29 cellular contexts compared by ENCODE assay signal in genomic region chr5:167812871-167813270, GRCh38.
"Had no signal": no experiment of that assay in that cellular context is flagged by ENCODE, and none has a peak within 500 bp of the region (broad histone marks: within the 10 kb centered on the region; RNA-seq: fewer than 3 reads in every experiment).

No MANE protein-coding gene starts in this region.

- H3K4me1 Mint-ChIP-seq: activated T-helper 17 cell treated with anti-CD3 and anti-CD28 coated beads, Interleukin-2, amount 50 U/mL, for 72 hours; IgD-negative memory B cell had no signal

- H3K36me3 Mint-ChIP-seq: activated naive CD8-positive, alpha-beta T cell; IgD-negative memory B cell had no signal

- ATAC-seq: activated CD4-positive, CD25-positive, alpha-beta regulatory T cell treated with anti-CD3 and anti-CD28 coated beads, Interleukin-2, amount 50 U/mL, for 24 hours; activated T-helper 17 cell treated with anti-CD3 and anti-CD28 coated beads, Interleukin-2, amount 50 U/mL, for 72 hours had no signal

- H3K36me3 ChIP-seq: MG63, Peyer's patch, SJCRH30 had no signal

- H3K4me2 ChIP-seq: SK-N-SH had no signal

- H3K9me3 Mint-ChIP-seq: activated naive CD4-positive, alpha-beta T cell treated with anti-CD3 and anti-CD28 coated beads for 36 hours; activated T-helper 17 cell treated with anti-CD3 and anti-CD28 coated beads, Interleukin-2, amount 50 U/mL, for 72 hours had no signal

- H3K27me3 Mint-ChIP-seq: activated T-helper 17 cell treated with anti-CD3 and anti-CD28 coated beads, Interleukin-2, amount 50 U/mL, for 72 hours; IgD-negative memory B cell had no signal

- H3K9ac ChIP-seq: SK-N-SH had no signal

- DNase-seq: activated CD4-positive, alpha-beta T cell treated with anti-CD3 and anti-CD28 coated beads for 4 hours; activated CD4-positive, alpha-beta T cell treated with anti-CD3 and anti-CD28 coated beads, Interleukin-2, amount 50 U/mL, for 4 hours; activated gamma-delta T cell; activated naive CD4-positive, alpha-beta T cell treated with anti-CD3 and anti-CD28 coated beads for 36 hours; activated T-cell treated with anti-CD3 and anti-CD28 coated beads, Interleukin-2, amount 50 U/mL, for 48 hours; amygdala; central memory CD4-positive, alpha-beta T cell; KG1; MG63; MV-4-11; NCI-H1092 treated with DMSO at 0.1 percent for 48 hours; NCI-H1436; NCI-H1694 treated with DMSO at 0.1 percent for 48 hours; NCI-H2029 treated with DMSO at 0.1 percent for 48 hours; NCI-H510A treated with DMSO at 0.1 percent for 48 hours; NCI-H69; NK-92 treated with Interleukin-12 subunit alpha and Interleukin-12 subunit beta, amount 100 ng/mL, for 24 hours; OCI-M1; Peyer's patch; Right ventricle myocardium superior; SJCRH30; SK-N-SH; T-helper 1 cell had no signal

- H3K27ac Mint-ChIP-seq: activated naive CD4-positive, alpha-beta T cell treated with anti-CD3 and anti-CD28 coated beads for 36 hours; activated naive CD8-positive, alpha-beta T cell; activated T-helper 17 cell treated with anti-CD3 and anti-CD28 coated beads, Interleukin-2, amount 50 U/mL, for 72 hours; IgD-negative memory B cell had no signal

- H3K4me3 Mint-ChIP-seq: activated naive CD4-positive, alpha-beta T cell treated with anti-CD3 and anti-CD28 coated beads for 36 hours; activated naive CD8-positive, alpha-beta T cell; activated T-helper 17 cell treated with anti-CD3 and anti-CD28 coated beads, Interleukin-2, amount 50 U/mL, for 72 hours; IgD-negative memory B cell had no signal

- H3K27ac ChIP-seq: Peyer's patch, RWPE1, SJCRH30, VCaP had no signal

- H3K27me3 ChIP-seq: MG63, Peyer's patch, SJCRH30 had no signal

- H3K9me3 ChIP-seq: Peyer's patch, SJCRH30, SK-N-SH had no signal

- H3K4me1 ChIP-seq: Peyer's patch had no signal

- H3K4me3 ChIP-seq: MG63, Peyer's patch, SJCRH30 had no signal
